14 cellular contexts compared by ENCODE assay signal in the genomic region with DNA sequence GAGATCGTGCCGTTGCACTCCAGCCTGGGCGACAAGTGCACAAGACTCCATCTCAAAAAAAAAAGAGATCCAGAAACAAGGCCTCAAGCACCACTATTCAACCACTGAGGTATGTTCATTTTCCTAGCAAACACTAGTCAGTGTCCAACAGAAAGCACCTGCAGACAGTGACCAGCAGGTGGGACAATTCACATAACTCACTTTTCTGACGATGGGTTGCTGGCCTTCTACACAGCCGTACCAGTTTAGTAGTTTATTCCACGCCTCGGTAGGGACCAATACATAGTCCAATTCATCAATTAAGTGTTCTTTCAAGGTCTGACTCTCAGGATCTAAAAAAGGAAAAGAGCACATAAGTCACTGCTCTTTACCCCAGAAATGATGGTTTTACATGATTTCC. TPM values are rescaled to one million over a fixed set of nuclear protein-coding genes. Genes with fewer than 3 reads are reported as not detected.
DNase-seq lines count a peak whose midpoint lies in the region; TF ChIP-seq lines count a peak whose summit lies in the region.
"Had no signal": no experiment of that assay in that cellular context is flagged by ENCODE, and none has a peak within 500 bp of the region (broad histone marks: within the 10 kb centered on the region; RNA-seq: fewer than 3 reads in every experiment).

No MANE protein-coding gene starts in this region.

- no peak overlapping the region for H3K27ac Mint-ChIP-seq in nephron
- no peak overlapping the region for H3K27ac Mint-ChIP-seq in CD4-positive, alpha-beta memory T cell

- H3K27me3 ChIP-seq in left ventricle myocardium inferior (ENCODE audit: low read depth), result no peaks in the 10 kb centered on the region
- H3K27me3 ChIP-seq in CD4-positive, alpha-beta memory T cell (ENCODE audit: insufficient read depth, low read length), result no peaks in the 10 kb centered on the region

- DNase-seq in ELF-1 (ENCODE audit: low read depth, low spot score), result peak; percentile 9
- peak; percentile 20 for DNase-seq in KBM-7
- peak; percentile 28 to 43 for DNase-seq in dermis microvascular lymphatic vessel endothelial cell (ENCODE audit: low read depth in 2 of 2)
- no peak for DNase-seq in NCI-H526 treated with DMSO at 0.1 percent for 48 hours (lab: John Stamatoyannopoulos, UW)
- DNase-seq in hepatic stellate cell (ENCODE audit: low spot score), result no peak
- no peak for DNase-seq in left ventricle myocardium inferior
- DNase-seq in CD4-positive, alpha-beta memory T cell, result no peak
- DNase-seq: activated gamma-delta T cell treated with Interleukin-2 at 50 U/mL for 16 hours, DMS79, NCI-H2029 treated with DMSO at 0.1 percent for 48 hours, SIG-M5 had no signal

- no peak overlapping the region for H3K4me3 ChIP-seq in left ventricle myocardium inferior
- no peak overlapping the region for H3K4me3 ChIP-seq in CD4-positive, alpha-beta memory T cell (ENCODE audit: low read length in 2 of 2)
- H3K4me3 ChIP-seq: prostate gland, thoracic aorta had no signal

- no peaks in the 10 kb centered on the region for H3K4me1 Mint-ChIP-seq in nephron
- H3K4me1 Mint-ChIP-seq in CD4-positive, alpha-beta memory T cell, result peaks cover 4 to 7% (median 5%) of the 10 kb centered on the region in 4 donors

- H3K27ac ChIP-seq in left ventricle myocardium inferior (replicated peaks), result no peak overlapping the region
- H3K27ac ChIP-seq in CD4-positive, alpha-beta memory T cell (ENCODE audit: low read depth, low read length), result no peak overlapping the region
- H3K27ac ChIP-seq: prostate gland, thoracic aorta had no signal

- in situ Hi-C loops in KBM-7 (cut with MboI; ENCODE audit: low pct_unique_long_range_greater_than_20kb, low sequenced_read_pairs), result no loop called here

- H3K4me3 Mint-ChIP-seq in nephron, result no peak overlapping the region
- no peak overlapping the region for H3K4me3 Mint-ChIP-seq in CD4-positive, alpha-beta memory T cell

- H3K27me3 Mint-ChIP-seq in nephron (ENCODE audit: low read depth), result no peaks in the 10 kb centered on the region
- no peaks in the 10 kb centered on the region for H3K27me3 Mint-ChIP-seq in CD4-positive, alpha-beta memory T cell

- H3K4me1 ChIP-seq in left ventricle myocardium inferior, result no peaks in the 10 kb centered on the region
- H3K4me1 ChIP-seq in CD4-positive, alpha-beta memory T cell (ENCODE audit: insufficient read depth, low read length), result no peaks in the 10 kb centered on the region
- H3K4me1 ChIP-seq: prostate gland had no signal

- H3K36me3 Mint-ChIP-seq in nephron (ENCODE audit: low read depth), result peaks cover 54% of the 10 kb centered on the region
- peaks cover 46 to 74% of the 10 kb centered on the region in 2 donors for H3K36me3 Mint-ChIP-seq in CD4-positive, alpha-beta memory T cell

- no peaks in the 10 kb centered on the region for H3K9me3 Mint-ChIP-seq in nephron
- H3K9me3 Mint-ChIP-seq in CD4-positive, alpha-beta memory T cell, result no peaks in the 10 kb centered on the region

- CTCF ChIA-PET in CD4-positive, alpha-beta memory T cell (lab: Charles Lee; ENCODE audit: partially characterized antibody), result no interaction called here

- TF ChIP-seq CTCF in nephron (IDR thresholded peaks at IDR 0.05; ENCODE audit: unreplicated experiment in 3 of 3), result peak in 2 of 3 experiments; percentile 12 to 25
- no peak for TF ChIP-seq CTCF in left ventricle myocardium inferior (IDR thresholded peaks at IDR 0.05; ENCODE audit: borderline replicate concordance)

- POLR2A ChIA-PET in CD4-positive, alpha-beta memory T cell (lab: Charles Lee; ENCODE audit: partially characterized antibody), result interaction anchor here (1.9 kb wide), 1 partner anchor 12 kb away, joined by 6 read pairs; a partner anchor contains a TSS

- H3K9me3 ChIP-seq in left ventricle myocardium inferior (replicated peaks), result no peaks in the 10 kb centered on the region
- H3K9me3 ChIP-seq in CD4-positive, alpha-beta memory T cell (ENCODE audit: control insufficient read depth in 1 of 2, low read length in 2 of 2), result no peaks in the 10 kb centered on the region
- H3K9me3 ChIP-seq: prostate gland, thoracic aorta had no signal

- intact Hi-C loops in left ventricle myocardium inferior (cut with micrococcal nuclease), result no loop called here
- intact Hi-C loops in CD4-positive, alpha-beta memory T cell (cut with micrococcal nuclease), result no loop called here

- H3K36me3 ChIP-seq in left ventricle myocardium inferior, result peaks cover 98% of the 10 kb centered on the region
- peaks cover 60% of the 10 kb centered on the region for H3K36me3 ChIP-seq in CD4-positive, alpha-beta memory T cell (ENCODE audit: insufficient read depth, low read length)

RNA-seq across cellular contexts. Expression of a gene that starts 12.4 kb away (rescaled TPM):
- 20.4 and 26.9 TPM in 2 replicates for total RNA-seq in dermis microvascular lymphatic vessel endothelial cell
- total RNA-seq in left ventricle myocardium inferior, result 37.3 TPM
- total RNA-seq in CD4-positive, alpha-beta memory T cell, result 100 to 1,000 TPM; 111 to 114 TPM
- 10 to 100 TPM; 73.2 to 75.4 TPM for polyA plus RNA-seq in CD4-positive, alpha-beta memory T cell

RNA-seq across cellular contexts. Expression of a gene that starts 30.7 kb away (rescaled TPM):
- total RNA-seq in dermis microvascular lymphatic vessel endothelial cell (512 and 672 TPM in 2 replicates), left ventricle myocardium inferior (115 TPM)
- 10 to 100 TPM; 75.7 to 77.7 TPM for total RNA-seq in CD4-positive, alpha-beta memory T cell
- 100 to 1,000 TPM; 124 to 177 TPM for polyA plus RNA-seq in CD4-positive, alpha-beta memory T cell

RNA-seq across cellular contexts. Expression of a gene that starts 50.5 kb away (rescaled TPM):
- total RNA-seq in dermis microvascular lymphatic vessel endothelial cell, result 1.3 and 3.7 TPM in 2 replicates
- total RNA-seq in left ventricle myocardium inferior, result 2.8 TPM
- total RNA-seq in CD4-positive, alpha-beta memory T cell, result 1 to 10 TPM; 9.8 to 9.9 TPM
- polyA plus RNA-seq in CD4-positive, alpha-beta memory T cell, result 1 to 10 TPM in 1 of 2 donors, under 1 TPM in 1; 0.76 to 2.3 TPM

Comparison
In these comparisons a context has a peak if more than half of its experiments do, and no peak if none do; other contexts are left out.
1. DNase-seq: peak in ELF-1 (single experiment), KBM-7 (single experiment) and dermis microvascular lymphatic vessel endothelial cell (2 of 2); none in NCI-H526 treated with DMSO at 0.1 percent for 48 hours (single experiment), hepatic stellate cell (single experiment), left ventricle myocardium inferior (single experiment) and CD4-positive, alpha-beta memory T cell (0 of 5).